Comparison of ENCODE assay signal across 8 cellular contexts in genomic region chr12:56222531-56222895, GRCh38. TPM values are rescaled to one million over a fixed set of nuclear protein-coding genes. Genes with fewer than 3 reads are reported as not detected.
DNase-seq lines count a peak whose midpoint lies in the region; ATAC-seq, FAIRE-seq and TF ChIP-seq lines count a peak whose summit lies in the region.

No MANE protein-coding gene starts in this region.

- TF ChIP-seq CTCF in cardiac muscle cell (IDR thresholded peaks at IDR 0.05; ENCODE audit: low read depth, low read length) (no peak), astrocyte (IDR thresholded peaks at IDR 0.05; ENCODE audit: insufficient read depth, low read depth, low read length) (no peak), lower lobe of right lung (IDR thresholded peaks at IDR 0.05) (no peak), upper lobe of right lung (IDR thresholded peaks at IDR 0.05) (no peak), GM10248 (IDR thresholded peaks at IDR 0.05; ENCODE audit: control extremely low read depth, extremely low read depth, low read depth, missing control alignments) (no peak)

- peak overlapping the region; percentile 92 for H3K4me2 ChIP-seq in astrocyte (ENCODE audit: low read length)

- H2AFZ ChIP-seq in astrocyte (ENCODE audit: low read depth, low read length) = peak overlapping the region; percentile 85

- POLR2A ChIA-PET in GM10248 (lab: Yijun Ruan, JAX) = interaction anchor here (0.7 to 1.8 kb wide), 5 partner anchors 16 to 283 kb away, joined by 3 to 9 read pairs (median 4); partner anchors contain the start of genes STAT2 and ZC3H10

- in situ Hi-C loops in KBM-7 (cut with MboI; ENCODE audit: low pct_unique_long_range_greater_than_20kb, low sequenced_read_pairs) = no loop called here

- H3K4me1 ChIP-seq in cardiac muscle cell (ENCODE audit: low read depth) (peaks cover 12% of the 10 kb centered on the region), astrocyte (ENCODE audit: insufficient read depth, low read length) (peaks cover 19% of the 10 kb centered on the region), lower lobe of right lung (peaks cover 43% of the 10 kb centered on the region), upper lobe of right lung (peaks cover 39% of the 10 kb centered on the region)

- intact Hi-C loops in left cardiac atrium (cut with DNase I) (loop anchor here in 1 of 2 donors (5.0 kb wide), 1 partner anchor 35 kb away; the partner anchor contains the start of gene SMARCC2), lower lobe of right lung (cut with DNase I) (no loop called here), upper lobe of right lung (cut with DNase I) (no loop called here)

- peak overlapping the region; percentile 97 for H3K4me3 Mint-ChIP-seq in astrocyte (ENCODE audit: unreplicated experiment)

- peak overlapping the region; percentile 99 for H3K27ac Mint-ChIP-seq in astrocyte (ENCODE audit: unreplicated experiment)

- H4K20me1 ChIP-seq in astrocyte (ENCODE audit: insufficient read depth, low read length) = peaks cover 2% of the 10 kb centered on the region

- CTCF ChIA-PET in GM10248 (lab: Yijun Ruan, JAX) = interaction anchor here (0.8 to 3.9 kb wide), 32 partner anchors 10 to 484 kb away, joined by 3 to 44 read pairs (median 5); partner anchors contain the start of genes ANKRD52, COQ10A, ERBB3 and ESYT1

- no peaks in the 10 kb centered on the region for H3K9me3 ChIP-seq in cardiac muscle cell (ENCODE audit: low read depth)
- H3K9me3 ChIP-seq in astrocyte (ENCODE audit: insufficient read depth, low read depth, low read length) = no peaks in the 10 kb centered on the region
- no peaks in the 10 kb centered on the region for H3K9me3 ChIP-seq in lower lobe of right lung
- H3K9me3 ChIP-seq in upper lobe of right lung = no peaks in the 10 kb centered on the region

- DNase-seq in cardiac muscle cell (ENCODE audit: low read depth in 1 of 2, low spot score in 1 of 2) (no peak), left cardiac atrium (no peak), astrocyte (ENCODE audit: low read depth) (no peak), lower lobe of right lung (no peak), upper lobe of right lung (no peak), KBM-7 (no peak), GM10248 (ENCODE audit: extremely low spot score) (no peak)
- DNase-seq in effector CD8-positive, alpha-beta T cell (lab: John Stamatoyannopoulos, UW) = no peak

- H3K27me3 ChIP-seq in cardiac muscle cell (no peaks in the 10 kb centered on the region), astrocyte (ENCODE audit: insufficient read depth, low read length) (no peaks in the 10 kb centered on the region), lower lobe of right lung (ENCODE audit: low read depth) (no peaks in the 10 kb centered on the region), upper lobe of right lung (no peaks in the 10 kb centered on the region)

- no peaks in the 10 kb centered on the region for H3K27me3 Mint-ChIP-seq in astrocyte (ENCODE audit: low read depth, unreplicated experiment)

- peaks cover 12% of the 10 kb centered on the region for H3K4me1 Mint-ChIP-seq in astrocyte (ENCODE audit: low read depth, unreplicated experiment)

- H3K9me3 Mint-ChIP-seq in astrocyte (ENCODE audit: unreplicated experiment) = no peaks in the 10 kb centered on the region

- no peak for FAIRE-seq in astrocyte (lab: Jason Lieb, UNC)

- ATAC-seq in left cardiac atrium (no peak), lower lobe of right lung (no peak), upper lobe of right lung (no peak)

- H3K27ac ChIP-seq in cardiac muscle cell (peak overlapping the region; percentile 98), astrocyte (ENCODE audit: low read depth, low read length) (peak overlapping the region; percentile 92), lower lobe of right lung (peak overlapping the region; percentile 96), upper lobe of right lung (peak overlapping the region; percentile 96)

- H3K36me3 ChIP-seq in cardiac muscle cell = no peaks in the 10 kb centered on the region
- H3K36me3 ChIP-seq in astrocyte (ENCODE audit: insufficient read depth, low read length) = peaks cover 3% of the 10 kb centered on the region
- H3K36me3 ChIP-seq in lower lobe of right lung = peaks cover 3% of the 10 kb centered on the region
- peaks cover 7% of the 10 kb centered on the region for H3K36me3 ChIP-seq in upper lobe of right lung

- peak overlapping the region; percentile 94 for H3K9ac ChIP-seq in astrocyte (ENCODE audit: low read length)

- H3K4me3 ChIP-seq in cardiac muscle cell (peak overlapping the region; percentile 69), astrocyte (ENCODE audit: insufficient read depth, low read depth, low read length) (peak overlapping the region; percentile 81), lower lobe of right lung (peak overlapping the region; percentile 80), upper lobe of right lung (peak overlapping the region; percentile 75)

- H3K36me3 Mint-ChIP-seq in astrocyte (ENCODE audit: low read depth, unreplicated experiment) = peaks cover 2% of the 10 kb centered on the region

- H3K79me2 ChIP-seq in astrocyte (ENCODE audit: insufficient read depth, low read length) = peaks cover 36% of the 10 kb centered on the region

RNA-seq across cellular contexts. Expression of gene RNF41, which starts 0.8 kb away (rescaled TPM):
- total RNA-seq in cardiac muscle cell (37.2 and 55.7 TPM in 2 replicates), left cardiac atrium (10 to 100 TPM; 42.8 to 49.4 TPM), astrocyte (85.8 and 85.9 TPM in 2 replicates), lower lobe of right lung (49.8 TPM), upper lobe of right lung (51.6 TPM)
- polyA plus RNA-seq in cardiac muscle cell = 17.3 and 21.1 TPM in 2 replicates

RNA-seq across cellular contexts. Expression of gene NABP2, which starts 1.6 kb away (rescaled TPM):
- total RNA-seq in cardiac muscle cell = 14.8 and 32.0 TPM in 2 replicates
- polyA plus RNA-seq in cardiac muscle cell = 6.8 and 10.7 TPM in 2 replicates
- 10 to 100 TPM; 19.4 to 21.7 TPM for total RNA-seq in left cardiac atrium
- total RNA-seq in astrocyte = 29.1 and 29.9 TPM in 2 replicates
- 20.9 TPM for total RNA-seq in lower lobe of right lung
- total RNA-seq in upper lobe of right lung = 19.8 TPM

RNA-seq across cellular contexts. Expression of gene SLC39A5, which starts 7.3 kb away (rescaled TPM):
- total RNA-seq in cardiac muscle cell (0.67 TPM in 1 of 2 replicates, not detected in the other), left cardiac atrium (not detected), astrocyte (0.39 TPM in 1 of 2 replicates, not detected in the other), lower lobe of right lung (not detected), upper lobe of right lung (0.87 TPM)
- 1.0 TPM in 1 of 2 replicates, not detected in the other for polyA plus RNA-seq in cardiac muscle cell

RNA-seq across cellular contexts. Expression of gene SMARCC2, which starts 33.2 kb away (rescaled TPM):
- total RNA-seq in cardiac muscle cell = 69.7 and 94.2 TPM in 2 replicates
- polyA plus RNA-seq in cardiac muscle cell = 79.6 and 104 TPM in 2 replicates
- total RNA-seq in left cardiac atrium = 10 to 100 TPM; 65.2 to 68.5 TPM
- 57.5 and 57.6 TPM in 2 replicates for total RNA-seq in astrocyte
- total RNA-seq in lower lobe of right lung = 115 TPM
- 117 TPM for total RNA-seq in upper lobe of right lung

RNA-seq across cellular contexts. Expression of gene ANKRD52, which starts 35.7 kb away (rescaled TPM):
- 18.0 and 19.3 TPM in 2 replicates for total RNA-seq in cardiac muscle cell
- polyA plus RNA-seq in cardiac muscle cell = 34.9 and 37.7 TPM in 2 replicates
- 10 to 100 TPM; 20.3 to 24.1 TPM for total RNA-seq in left cardiac atrium
- total RNA-seq in astrocyte = 98.4 and 105 TPM in 2 replicates
- total RNA-seq in lower lobe of right lung = 27.8 TPM
- 28.0 TPM for total RNA-seq in upper lobe of right lung
